In the genomic region with DNA sequence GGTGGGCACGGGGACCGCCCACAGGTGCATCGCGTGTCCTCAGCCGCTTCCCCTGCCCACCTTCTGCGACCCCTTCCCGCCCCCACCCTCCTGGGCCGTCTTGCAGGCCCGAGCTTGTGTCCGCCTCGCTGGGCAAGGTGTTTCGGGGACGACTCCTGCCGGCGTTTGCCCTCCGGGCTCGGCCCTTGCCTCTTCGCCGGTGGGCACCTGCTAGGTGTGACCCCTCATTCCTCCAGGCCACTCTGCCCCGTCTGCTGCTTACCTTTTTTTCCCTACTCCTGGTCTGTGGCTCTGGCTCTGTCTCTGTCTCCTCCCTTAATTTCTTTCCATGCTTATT, we compare ENCODE assay signal across 7 cellular contexts.
DNase-seq lines count a peak whose midpoint lies in the region; ATAC-seq, FAIRE-seq and TF ChIP-seq lines count a peak whose summit lies in the region.
"Not testable (repeated sequence)": the region's sequence is repeated elsewhere in the genome, so short reads cannot be mapped to it uniquely, and the experiment has no call there.

No MANE protein-coding gene starts in this region.

- peak overlapping the region; percentile 82 for H3K4me3 Mint-ChIP-seq in GM23338
- H3K4me3 Mint-ChIP-seq in activated T-helper 17 cell treated with anti-CD3 and anti-CD28 coated beads, Interleukin-2, amount 50 U/mL, for 72 hours, result peak overlapping the region; percentile 87
- H3K4me3 Mint-ChIP-seq in naive thymus-derived CD4-positive, alpha-beta T cell, result peak overlapping the region in 9 of 10 donors; percentile 82 to 99 (median 88)

- TF ChIP-seq CTCF in GM23338 (conservative IDR thresholded peaks at IDR 0.05; ENCODE audit: low read depth in 2 of 2); Panc1 (IDR thresholded peaks at IDR 0.05); dorsolateral prefrontal cortex (IDR thresholded peaks at IDR 0.05 in 54 of 56, conservative IDR thresholded peaks at IDR 0.05 in 2 of 56; ENCODE audit: low read depth in 1 of 56, partially characterized antibody in 56 of 56); hepatocyte (IDR thresholded peaks at IDR 0.05; ENCODE audit: poor library complexity): not testable (repeated sequence)

- POLR2A ChIA-PET in Panc1 (lab: Charles Lee), result not testable (repeated sequence)
- POLR2A ChIA-PET in naive thymus-derived CD4-positive, alpha-beta T cell (lab: Charles Lee), result interaction anchor here (0.7 kb wide), 1 partner anchor 1126 kb away, joined by 4 read pairs; no protein-coding TSS in a partner anchor

- not testable (repeated sequence) for H3K9me3 Mint-ChIP-seq in GM23338; activated T-helper 17 cell treated with anti-CD3 and anti-CD28 coated beads, Interleukin-2, amount 50 U/mL, for 72 hours; naive thymus-derived CD4-positive, alpha-beta T cell

- not testable (repeated sequence) for BruUV-seq in Panc1 (replicated peaks; lab: Mats Ljungman, UMichigan)

- CTCF ChIA-PET in Panc1 (lab: Charles Lee); naive thymus-derived CD4-positive, alpha-beta T cell (lab: Charles Lee): not testable (repeated sequence)

- H3K4me1 Mint-ChIP-seq in GM23338, result not testable (repeated sequence)
- peaks cover 24% of the 10 kb centered on the region for H3K4me1 Mint-ChIP-seq in activated T-helper 17 cell treated with anti-CD3 and anti-CD28 coated beads, Interleukin-2, amount 50 U/mL, for 72 hours
- H3K4me1 Mint-ChIP-seq in naive thymus-derived CD4-positive, alpha-beta T cell, result peaks cover 27 to 58% (median 45%) of the 10 kb centered on the region in 7 donors

- H3K4me3 ChIP-seq in GM23338 (peak overlapping the region; percentile 69), Panc1 (ENCODE audit: low read depth in 2 of 2, low read length in 2 of 2) (peak overlapping the region; percentile 52 to 72), dorsolateral prefrontal cortex (peak overlapping the region in 57 of 59 donors; percentile 50 to 98 (median 83)), hepatocyte (peak overlapping the region; percentile 95), small intestine (ENCODE audit: low read depth in 1 of 2, low read length in 2 of 2) (peak overlapping the region; percentile 80 to 83)
- H3K4me3 ChIP-seq in naive thymus-derived CD4-positive, alpha-beta T cell (ENCODE audit: low read length), result not testable (repeated sequence)

- not testable (repeated sequence) for H3K36me3 ChIP-seq in GM23338 (ENCODE audit: insufficient read depth); Panc1 (ENCODE audit: control insufficient read depth, insufficient read depth, low read length); hepatocyte (replicated peaks; ENCODE audit: insufficient read depth, low read depth); naive thymus-derived CD4-positive, alpha-beta T cell (ENCODE audit: control insufficient read depth in 2 of 3, insufficient read depth in 3 of 3, low read length in 3 of 3); small intestine (ENCODE audit: control insufficient read depth in 2 of 2, insufficient read depth in 2 of 2, low read length in 2 of 2)

- not testable (repeated sequence) for H3K9me3 ChIP-seq in Panc1 (ENCODE audit: control insufficient read depth, insufficient read depth, low read depth, low read length); hepatocyte (ENCODE audit: low read depth); naive thymus-derived CD4-positive, alpha-beta T cell (ENCODE audit: control insufficient read depth in 2 of 3, low read length in 3 of 3); small intestine (ENCODE audit: control insufficient read depth, low read depth)

- intact Hi-C loops in Panc1 (cut with micrococcal nuclease; ENCODE audit: unreplicated experiment); dorsolateral prefrontal cortex (cut with DNase I): not testable (repeated sequence)
- intact Hi-C loops in naive thymus-derived CD4-positive, alpha-beta T cell (cut with micrococcal nuclease), result loop anchor here (2.0 to 5.0 kb wide), 3 partner anchors 58 to 208 kb away; no protein-coding TSS in a partner anchor

- H3K4me1 ChIP-seq in GM23338 (ENCODE audit: insufficient read depth); Panc1 (ENCODE audit: control insufficient read depth, insufficient read depth, low read length); hepatocyte (ENCODE audit: insufficient read depth); small intestine (ENCODE audit: control insufficient read depth in 2 of 2, insufficient read depth in 1 of 2, low read depth in 1 of 2, low read length in 1 of 2): not testable (repeated sequence)
- peaks cover 4 to 11% of the 10 kb centered on the region in 2 donors for H3K4me1 ChIP-seq in naive thymus-derived CD4-positive, alpha-beta T cell (ENCODE audit: control insufficient read depth in 2 of 2, insufficient read depth in 2 of 2, low read length in 2 of 2)

- H3K27me3 ChIP-seq in GM23338 (ENCODE audit: insufficient read depth), result peaks cover 32% of the 10 kb centered on the region
- not testable (repeated sequence) for H3K27me3 ChIP-seq in Panc1 (ENCODE audit: control insufficient read depth, insufficient read depth, low read length); dorsolateral prefrontal cortex; hepatocyte; naive thymus-derived CD4-positive, alpha-beta T cell (ENCODE audit: control insufficient read depth in 2 of 2, insufficient read depth in 2 of 2, low read length in 2 of 2); small intestine (ENCODE audit: control insufficient read depth in 2 of 2, insufficient read depth in 2 of 2, low read length in 2 of 2)

- FAIRE-seq in small intestine (lab: Jason Lieb, UNC), result not testable (repeated sequence)

- H3K27me3 Mint-ChIP-seq in GM23338 (ENCODE audit: insufficient read depth, low read depth, poor library complexity), result peaks cover 21% of the 10 kb centered on the region
- not testable (repeated sequence) for H3K27me3 Mint-ChIP-seq in activated T-helper 17 cell treated with anti-CD3 and anti-CD28 coated beads, Interleukin-2, amount 50 U/mL, for 72 hours
- peaks cover 0 to 18% (median 0%) of the 10 kb centered on the region in 5 donors for H3K27me3 Mint-ChIP-seq in naive thymus-derived CD4-positive, alpha-beta T cell

- H3K9me2 ChIP-seq in GM23338 (ENCODE audit: insufficient read depth); hepatocyte (replicated peaks; ENCODE audit: insufficient read depth): not testable (repeated sequence)

- H2AFZ ChIP-seq in GM23338, hepatocyte: not testable (repeated sequence)

- in situ Hi-C loops in Panc1 (cut with HindIII; ENCODE audit: low pct_unique_long_range_greater_than_20kb, low sequenced_read_pairs), result not testable (repeated sequence)

- H3K27ac ChIP-seq in GM23338 (ENCODE audit: low read depth); Panc1 (ENCODE audit: low read length); hepatocyte; small intestine (ENCODE audit: low read depth in 1 of 2, low read length in 1 of 2): not testable (repeated sequence)
- peak overlapping the region in 5 of 59 donors; percentile 75 to 87 (median 76) for H3K27ac ChIP-seq in dorsolateral prefrontal cortex
- H3K27ac ChIP-seq in naive thymus-derived CD4-positive, alpha-beta T cell (ENCODE audit: low read depth, low read length), result peak overlapping the region; percentile 75

- H3K79me2 ChIP-seq in GM23338 (replicated peaks; ENCODE audit: insufficient read depth), result not testable (repeated sequence)
- H3K79me2 ChIP-seq in hepatocyte, result peaks cover 39% of the 10 kb centered on the region

- not testable (repeated sequence) for H3F3A ChIP-seq in GM23338 (replicated peaks; ENCODE audit: low read depth)

- not testable (repeated sequence) for H3K36me3 Mint-ChIP-seq in GM23338 (ENCODE audit: low read depth); activated T-helper 17 cell treated with anti-CD3 and anti-CD28 coated beads, Interleukin-2, amount 50 U/mL, for 72 hours (ENCODE audit: low read depth); naive thymus-derived CD4-positive, alpha-beta T cell

- H3K4me2 ChIP-seq in GM23338, result peak overlapping the region; percentile 68
- H3K4me2 ChIP-seq in hepatocyte, result peak overlapping the region; percentile 81

- peak; percentile 57 for ATAC-seq in GM23338
- ATAC-seq in Panc1; activated T-helper 17 cell treated with anti-CD3 and anti-CD28 coated beads, Interleukin-2, amount 50 U/mL, for 72 hours (replicated peaks); naive thymus-derived CD4-positive, alpha-beta T cell: not testable (repeated sequence)

- not testable (repeated sequence) for DNase-seq in GM23338 (ENCODE audit: low spot score); Panc1 (ENCODE audit: low read depth, low spot score); dorsolateral prefrontal cortex; hepatocyte (ENCODE audit: low spot score); naive thymus-derived CD4-positive, alpha-beta T cell; small intestine

- H3K27ac Mint-ChIP-seq in GM23338, result not testable (repeated sequence)
- H3K27ac Mint-ChIP-seq in activated T-helper 17 cell treated with anti-CD3 and anti-CD28 coated beads, Interleukin-2, amount 50 U/mL, for 72 hours, result peak overlapping the region; percentile 78
- peak overlapping the region in 5 of 9 donors; percentile 68 to 89 (median 86) for H3K27ac Mint-ChIP-seq in naive thymus-derived CD4-positive, alpha-beta T cell

- WGBS in hepatocyte (ENCODE audit: low lambda C conversion rate, missing lambda C conversion rate), result 0% methylated on average over 2 of the region's 20 CpGs
- 0 to 6% (median 3%) methylated on average over 3 to 19 of the region's 20 CpGs for WGBS in small intestine, 3 donors

- H4K20me1 ChIP-seq in GM23338 (replicated peaks; ENCODE audit: insufficient read depth); hepatocyte (ENCODE audit: insufficient read depth, poor library complexity, severe bottlenecking): not testable (repeated sequence)
